ENCODE assay signal across 8 cellular contexts in genomic region chr9:137551656-137552534, GRCh38. TPM values are rescaled to one million over a fixed set of nuclear protein-coding genes. Genes with fewer than 3 reads are reported as not detected.
DNase-seq lines count a peak whose midpoint lies in the region; ATAC-seq, FAIRE-seq and TF ChIP-seq lines count a peak whose summit lies in the region.

TSS of gene MRPL41 (plus strand) at chr9:137551879. CDS start at chr9:137552082, 203 bp downstream.

- DNase-seq in ACHN (peak; percentile 89), NCI-H446 (lab: John Stamatoyannopoulos, UW) (peak; percentile 27 to 81), keratinocyte (ENCODE audit: low read depth, low spot score) (peak; percentile 65)
- peak; percentile 84 for DNase-seq in activated CD4-positive, CD25-positive, alpha-beta regulatory T cell treated with anti-CD3 and anti-CD28 coated beads, Interleukin-2, amount 50 U/mL, for 72 hours
- peak; percentile 54 to 71 for DNase-seq in central memory CD8-positive, alpha-beta T cell (ENCODE audit: low spot score in 2 of 2)
- peak; percentile 82 to 87 for DNase-seq in stimulated activated CD4-positive, alpha-beta T cell treated with anti-CD3 and anti-CD28 coated beads, Interleukin-15, amount 100 ng/mL, for 1 hour (ENCODE audit: low read depth in 1 of 2, low spot score in 1 of 2)

- peak within 1 kb of the TSS; percentile 92 for H3K4me2 ChIP-seq in keratinocyte (ENCODE audit: control insufficient read depth, extremely low read depth, insufficient read depth, low read depth, low read length)

- peak within 1 kb of the TSS; percentile 80 to 92 (median 91) for H3K4me3 ChIP-seq in keratinocyte (ENCODE audit: control insufficient read depth in 2 of 3, extremely low read depth in 1 of 3, insufficient read depth in 2 of 3, low read depth in 1 of 3, low read length in 3 of 3)

- peak within 1 kb of the TSS; percentile 70 for H2AFZ ChIP-seq in keratinocyte (ENCODE audit: control insufficient read depth, low read length)

- no peak for FAIRE-seq in keratinocyte (lab: Jason Lieb, UNC)

- peak within 1 kb of the TSS; percentile 68 for H3K27ac ChIP-seq in keratinocyte (ENCODE audit: control insufficient read depth, insufficient read depth, low read length)

- ATAC-seq in GM18868 (IDR thresholded peaks at IDR 0.05; ENCODE audit: unreplicated experiment) (peak; percentile 83), HG03108 (IDR thresholded peaks at IDR 0.05; ENCODE audit: unreplicated experiment) (peak; percentile 79)
- peak; percentile 84 for ATAC-seq in central memory CD8-positive, alpha-beta T cell (replicated peaks; ENCODE audit: extremely low read depth, poor library complexity, severe bottlenecking)

- no peaks in the 10 kb centered on the region for H3K9me3 ChIP-seq in keratinocyte (ENCODE audit: control insufficient read depth, low read depth, low read length)

- dilution Hi-C loops in keratinocyte (cut with MboI; ENCODE audit: extremely low pct_ligation_motif_present, low sequenced_read_pairs), result no loop called here

- peaks cover 6% of the 10 kb centered on the region for H3K4me1 ChIP-seq in keratinocyte (ENCODE audit: control insufficient read depth, extremely low read depth, insufficient read depth, low read length)

- peak within 1 kb of the TSS; percentile 77 for H3K27ac Mint-ChIP-seq in central memory CD8-positive, alpha-beta T cell (ENCODE audit: low read depth)

- H3K4me1 Mint-ChIP-seq in central memory CD8-positive, alpha-beta T cell, result peaks cover 12% of the 10 kb centered on the region

- H3K79me2 ChIP-seq in keratinocyte (ENCODE audit: control insufficient read depth, insufficient read depth, low read length), result peaks cover 13% of the 10 kb centered on the region

- peaks cover 10% of the 10 kb centered on the region for H3K36me3 Mint-ChIP-seq in central memory CD8-positive, alpha-beta T cell (ENCODE audit: insufficient read depth)

- TF ChIP-seq CTCF in keratinocyte (optimal IDR thresholded peaks at IDR 0.05 in 1 of 3, IDR thresholded peaks at IDR 0.05 in 1 of 3, conservative IDR thresholded peaks at IDR 0.05 in 1 of 3; ENCODE audit: extremely low read depth in 1 of 3, insufficient read depth in 2 of 3, low read length in 3 of 3), result no peak

- H3K9ac ChIP-seq in keratinocyte (ENCODE audit: control insufficient read depth, extremely low read depth, insufficient read depth, low read length), result peak within 1 kb of the TSS; percentile 85

- H3K9me3 Mint-ChIP-seq in central memory CD8-positive, alpha-beta T cell, result no peaks in the 10 kb centered on the region

- no peaks in the 10 kb centered on the region for H3K27me3 ChIP-seq in keratinocyte (ENCODE audit: control insufficient read depth, extremely low read depth, insufficient read depth, low read length)

- H3K4me3 Mint-ChIP-seq in central memory CD8-positive, alpha-beta T cell, result peak within 1 kb of the TSS; percentile 75

- in situ Hi-C loops in ACHN (cut with HindIII; ENCODE audit: low pct_ligation_motif_present, low pct_unique_long_range_greater_than_20kb, low sequenced_read_pairs), result no loop called here

- H3K36me3 ChIP-seq in keratinocyte (ENCODE audit: control insufficient read depth in 2 of 2, extremely low read depth in 1 of 2, insufficient read depth in 2 of 2, low read length in 2 of 2), result peaks cover 17 to 18% of the 10 kb centered on the region in 2 experiments

- H4K20me1 ChIP-seq in keratinocyte (ENCODE audit: control insufficient read depth, extremely low read depth, insufficient read depth, low read length), result peaks cover 2% of the 10 kb centered on the region

- no peaks in the 10 kb centered on the region for H3K27me3 Mint-ChIP-seq in central memory CD8-positive, alpha-beta T cell

- H3K9me1 ChIP-seq in keratinocyte (ENCODE audit: control insufficient read depth, extremely low read depth, insufficient read depth, low read length), result peaks cover 6% of the 10 kb centered on the region

RNA-seq across cellular contexts. Expression of gene MRPL41, which starts in this region (rescaled TPM):
- polyA plus RNA-seq in keratinocyte, result 18.1 to 33.0 TPM (median 21.0 TPM) in 3 replicates
- polyA plus RNA-seq in keratinocyte (2011; ENCODE audit: low read depth), result 39.7 TPM
- polyA plus RNA-seq in keratinocyte (2011; cell fraction: cytosol; rRNA removed), result 12.6 and 45.9 TPM in 2 replicates
- polyA plus RNA-seq in keratinocyte (2011; cell fraction: nucleus; rRNA removed), result 9.0 and 17.7 TPM in 2 replicates
- polyA plus RNA-seq in keratinocyte (2012; ENCODE audit: low replicate concordance), result 37.7 and 52.2 TPM in 2 replicates
- polyA minus RNA-seq in keratinocyte, result 3.0 to 4.9 TPM (median 4.2 TPM) in 3 replicates
- polyA minus RNA-seq in keratinocyte (2011; cell fraction: cytosol; rRNA and poly(A)+ RNA removed), result 47.8 TPM
- 4.0 and 6.6 TPM in 2 replicates for polyA minus RNA-seq in keratinocyte (2011; cell fraction: nucleus; rRNA and poly(A)+ RNA removed)

Comparison
In these comparisons a context has a peak if more than half of its experiments do, and no peak if none do; other contexts are left out.
1. Peak in every context shown above with its lines: DNase-seq, ATAC-seq, H3K4me3 ChIP-seq and H3K27ac ChIP-seq.